Comparison of ENCODE assay signal across 20 cellular contexts in the genomic region with DNA sequence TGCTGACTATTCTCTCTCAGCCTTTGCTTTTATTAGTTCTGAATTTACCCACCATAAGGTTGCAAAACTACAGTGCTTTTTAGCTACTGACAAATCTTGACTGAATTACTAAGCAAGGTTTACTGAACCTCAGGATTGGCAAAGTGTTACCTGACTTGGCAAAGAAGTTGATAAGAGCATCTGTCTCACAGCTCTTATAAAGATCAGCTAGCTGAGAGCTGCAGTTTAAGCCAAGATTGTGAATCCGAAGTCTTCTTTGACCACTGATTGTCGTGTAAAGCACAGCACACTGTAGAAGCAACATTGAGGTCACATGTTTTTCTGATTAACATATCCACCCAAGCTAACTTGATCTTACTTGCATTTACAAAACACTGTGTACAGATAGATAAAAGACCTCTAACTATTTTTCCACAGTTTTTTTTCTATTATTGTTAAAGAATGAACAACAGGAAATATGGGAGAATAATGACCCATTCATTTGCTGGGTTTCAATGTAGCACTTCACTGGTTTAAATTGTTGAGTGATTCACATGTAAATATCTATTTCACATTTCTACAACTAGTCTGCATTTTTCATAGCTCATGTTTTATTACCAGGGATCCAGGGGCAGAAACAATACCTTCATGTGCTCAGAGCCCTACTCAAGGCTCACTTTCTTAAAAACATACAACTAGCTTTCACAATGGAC. TPM values are rescaled to one million over a fixed set of nuclear protein-coding genes. Genes with fewer than 3 reads are reported as not detected.
DNase-seq lines count a peak whose midpoint lies in the region; ATAC-seq and TF ChIP-seq lines count a peak whose summit lies in the region.
"Had no signal": no experiment of that assay in that cellular context is flagged by ENCODE, and none has a peak within 500 bp of the region (broad histone marks: within the 10 kb centered on the region; RNA-seq: fewer than 3 reads in every experiment).

No MANE protein-coding gene starts in this region.

- no peaks in the 10 kb centered on the region for H3K9me3 Mint-ChIP-seq in activated T-helper 1 cell treated with anti-CD3 and anti-CD28 coated beads, Interleukin-12 subunit alpha, Interleukin-12 subunit beta, Interleukin-2, Interleukin-4 antibody, amounts not matched to agents 30 ng/mL and 10 ng/mL and 1 ng/mL, durations not matched to agents 14 hours and 24 hours and 36 hours
- H3K9me3 Mint-ChIP-seq in endodermal cell, result no peaks in the 10 kb centered on the region
- H3K9me3 Mint-ChIP-seq: CD4-positive, alpha-beta T cell had no signal

- H3K9me3 ChIP-seq in GM23248 (ENCODE audit: low read depth) (no peaks in the 10 kb centered on the region), gastroesophageal sphincter (no peaks in the 10 kb centered on the region), smooth muscle cell (replicated peaks; ENCODE audit: low read depth) (no peaks in the 10 kb centered on the region), endodermal cell (ENCODE audit: control insufficient read depth, low read length) (no peaks in the 10 kb centered on the region)

- H3K9me2 ChIP-seq in GM23248 (ENCODE audit: insufficient read depth), result no peaks in the 10 kb centered on the region

- no peaks in the 10 kb centered on the region for H4K20me1 ChIP-seq in GM23248 (ENCODE audit: insufficient read depth)
- peaks cover 81% of the 10 kb centered on the region for H4K20me1 ChIP-seq in smooth muscle cell (ENCODE audit: low read depth)

- H3K27ac Mint-ChIP-seq in activated T-helper 1 cell treated with anti-CD3 and anti-CD28 coated beads, Interleukin-12 subunit alpha, Interleukin-12 subunit beta, Interleukin-2, Interleukin-4 antibody, amounts not matched to agents 30 ng/mL and 10 ng/mL and 1 ng/mL, durations not matched to agents 14 hours and 24 hours and 36 hours, result peak overlapping the region; percentile 46
- H3K27ac Mint-ChIP-seq in endodermal cell, result no peak overlapping the region
- H3K27ac Mint-ChIP-seq: B cell; CD4-positive, alpha-beta T cell had no signal

- no peaks in the 10 kb centered on the region for H3K27me3 Mint-ChIP-seq in activated T-helper 1 cell treated with anti-CD3 and anti-CD28 coated beads, Interleukin-12 subunit alpha, Interleukin-12 subunit beta, Interleukin-2, Interleukin-4 antibody, amounts not matched to agents 30 ng/mL and 10 ng/mL and 1 ng/mL, durations not matched to agents 14 hours and 24 hours and 36 hours (ENCODE audit: insufficient read depth)
- H3K27me3 Mint-ChIP-seq in endodermal cell (ENCODE audit: insufficient read depth), result no peaks in the 10 kb centered on the region
- H3K27me3 Mint-ChIP-seq: B cell; CD4-positive, alpha-beta T cell had no signal

- H2AFZ ChIP-seq in GM23248, result no peak overlapping the region
- no peak overlapping the region for H2AFZ ChIP-seq in smooth muscle cell (ENCODE audit: low read depth)

- H3F3A ChIP-seq in GM23248 (ENCODE audit: insufficient read depth), result peaks cover 85% of the 10 kb centered on the region
- H3F3A ChIP-seq in smooth muscle cell (ENCODE audit: low read depth), result peaks cover 13% of the 10 kb centered on the region

- H3K4me1 Mint-ChIP-seq in activated T-helper 1 cell treated with anti-CD3 and anti-CD28 coated beads, Interleukin-12 subunit alpha, Interleukin-12 subunit beta, Interleukin-2, Interleukin-4 antibody, amounts not matched to agents 30 ng/mL and 10 ng/mL and 1 ng/mL, durations not matched to agents 14 hours and 24 hours and 36 hours (ENCODE audit: low read depth), result no peaks in the 10 kb centered on the region
- no peaks in the 10 kb centered on the region for H3K4me1 Mint-ChIP-seq in endodermal cell
- H3K4me1 Mint-ChIP-seq: B cell had no signal

- H3K9ac ChIP-seq in GM23248 (peak overlapping the region; percentile 20), smooth muscle cell (ENCODE audit: low read depth) (no peak overlapping the region), endodermal cell (ENCODE audit: extremely low read depth, low read length, poor library complexity, severe bottlenecking) (no peak overlapping the region)
- H3K9ac ChIP-seq: KMS-11 had no signal

- H3K4me2 ChIP-seq in GM23248 (ENCODE audit: unreplicated experiment) (no peak overlapping the region), smooth muscle cell (no peak overlapping the region)
- H3K4me2 ChIP-seq: KMS-11 had no signal

- TF ChIP-seq POLR2A in gastroesophageal sphincter (IDR thresholded peaks at IDR 0.05), result no peak

- H3K27ac ChIP-seq in GM23248, result peak overlapping the region; percentile 47
- peak overlapping the region; percentile 14 to 79 (median 74) for H3K27ac ChIP-seq in gastroesophageal sphincter
- peak overlapping the region; percentile 8 for H3K27ac ChIP-seq in smooth muscle cell (ENCODE audit: low read depth)
- H3K27ac ChIP-seq in endodermal cell (ENCODE audit: low read depth, low read length), result no peak overlapping the region
- H3K27ac ChIP-seq: KMS-11 had no signal

- H3K79me2 ChIP-seq in GM23248 (ENCODE audit: insufficient read depth) (peaks cover 96% of the 10 kb centered on the region), smooth muscle cell (ENCODE audit: low read depth) (peaks cover 9% of the 10 kb centered on the region)

- in situ Hi-C loops in GM23248 (cut with MboI), result no loop called here

- peak; percentile 31 for DNase-seq in GM23248
- DNase-seq in activated T-helper 1 cell treated with anti-CD3 and anti-CD28 coated beads, Interleukin-12 subunit alpha, Interleukin-12 subunit beta, Interleukin-2, Interleukin-4 antibody, amounts not matched to agents 30 ng/mL and 10 ng/mL and 1 ng/mL, durations not matched to agents 14 hours and 24 hours and 36 hours (ENCODE audit: low spot score), result no peak
- DNase-seq in smooth muscle cell (lab: John Stamatoyannopoulos, UW; ENCODE audit: unreplicated experiment), result no peak
- no peak for DNase-seq in NCI-H82 (lab: John Stamatoyannopoulos, UW)
- DNase-seq in DMS114 treated with DMSO at 0.1 percent for 48 hours (lab: John Stamatoyannopoulos, UW; ENCODE audit: unreplicated experiment), result no peak
- DNase-seq in endodermal cell, result no peak
- DNase-seq: ACHN; CD4-positive, alpha-beta T cell; DMS79 treated with DMSO at 0.1 percent for 48 hours; GDM1; GOT3; MM.1S; NCI-H1105; NCI-H187; NCI-H446 had no signal

- TF ChIP-seq EP300 in gastroesophageal sphincter (IDR thresholded peaks at IDR 0.05), result no peak

- no peak overlapping the region for H3K4me3 ChIP-seq in GM23248
- H3K4me3 ChIP-seq in gastroesophageal sphincter, result no peak overlapping the region
- no peak overlapping the region for H3K4me3 ChIP-seq in smooth muscle cell
- no peak overlapping the region for H3K4me3 ChIP-seq in endodermal cell (ENCODE audit: low read length)

- TF ChIP-seq CTCF in gastroesophageal sphincter (IDR thresholded peaks at IDR 0.05), result no peak
- no peak for TF ChIP-seq CTCF in smooth muscle cell (IDR thresholded peaks at IDR 0.05; ENCODE audit: borderline replicate concordance, insufficient read depth, poor library complexity, severe bottlenecking)
- TF ChIP-seq CTCF in endodermal cell (conservative IDR thresholded peaks at IDR 0.05), result no peak

- H3K36me3 ChIP-seq in GM23248 (ENCODE audit: low read depth), result peaks cover 91% of the 10 kb centered on the region
- peaks cover 0 to 62% of the 10 kb centered on the region in 2 donors for H3K36me3 ChIP-seq in gastroesophageal sphincter
- peaks cover 51% of the 10 kb centered on the region for H3K36me3 ChIP-seq in smooth muscle cell (ENCODE audit: low read depth)
- H3K36me3 ChIP-seq in endodermal cell (ENCODE audit: control insufficient read depth, insufficient read depth, low read length), result peaks cover 67% of the 10 kb centered on the region

- ATAC-seq in gastroesophageal sphincter, result no peak
- ATAC-seq: Panc1, Right ventricle myocardium inferior had no signal

- no peak overlapping the region for H3K4me3 Mint-ChIP-seq in activated T-helper 1 cell treated with anti-CD3 and anti-CD28 coated beads, Interleukin-12 subunit alpha, Interleukin-12 subunit beta, Interleukin-2, Interleukin-4 antibody, amounts not matched to agents 30 ng/mL and 10 ng/mL and 1 ng/mL, durations not matched to agents 14 hours and 24 hours and 36 hours
- H3K4me3 Mint-ChIP-seq in endodermal cell, result no peak overlapping the region
- H3K4me3 Mint-ChIP-seq: B cell; CD4-positive, alpha-beta T cell had no signal

- intact Hi-C loops in activated T-helper 1 cell treated with anti-CD3 and anti-CD28 coated beads, Interleukin-12 subunit alpha, Interleukin-12 subunit beta, Interleukin-2, Interleukin-4 antibody, amounts not matched to agents 30 ng/mL and 10 ng/mL and 1 ng/mL, durations not matched to agents 14 hours and 24 hours and 36 hours (cut with micrococcal nuclease), result no loop called here

- WGBS in GM23248 (ENCODE audit: low coverage in 1 of 2, low lambda C conversion rate in 2 of 2, missing lambda C conversion rate in 2 of 2), 2 experiments, result 14 to 17% methylated on average over 2 of the region's 2 CpGs
- 50% methylated on average over 1 of the region's 2 CpGs; no CpG with 5 or more reads in 1 of the 2 donors for WGBS in gastroesophageal sphincter (ENCODE audit: low coverage in 1 of 2), 2 donors
- 97% methylated on average over 2 of the region's 2 CpGs for WGBS in smooth muscle cell (ENCODE audit: low lambda C conversion rate)
- WGBS in endodermal cell (ENCODE audit: insufficient coverage in 1 of 2, insufficient read length in 1 of 2), 2 experiments, result 83% methylated on average over 2 of the region's 2 CpGs; no CpG with 5 or more reads in 1 of the 2 experiments

- H3K27me3 ChIP-seq in GM23248 (replicated peaks; ENCODE audit: insufficient read depth), result no peaks in the 10 kb centered on the region
- H3K27me3 ChIP-seq in gastroesophageal sphincter, result no peaks in the 10 kb centered on the region
- no peaks in the 10 kb centered on the region for H3K27me3 ChIP-seq in smooth muscle cell (ENCODE audit: low read depth)
- H3K27me3 ChIP-seq in endodermal cell (ENCODE audit: control insufficient read depth, insufficient read depth, low read length, poor library complexity, severe bottlenecking), result no peaks in the 10 kb centered on the region

- peaks cover 31% of the 10 kb centered on the region for H3K36me3 Mint-ChIP-seq in activated T-helper 1 cell treated with anti-CD3 and anti-CD28 coated beads, Interleukin-12 subunit alpha, Interleukin-12 subunit beta, Interleukin-2, Interleukin-4 antibody, amounts not matched to agents 30 ng/mL and 10 ng/mL and 1 ng/mL, durations not matched to agents 14 hours and 24 hours and 36 hours (ENCODE audit: low read depth)
- H3K36me3 Mint-ChIP-seq in endodermal cell (ENCODE audit: low read depth), result peaks cover 37% of the 10 kb centered on the region

- peaks cover 51% of the 10 kb centered on the region for H3K4me1 ChIP-seq in GM23248 (ENCODE audit: insufficient read depth)
- H3K4me1 ChIP-seq in gastroesophageal sphincter, result peaks cover 3 to 57% (median 20%) of the 10 kb centered on the region in 3 donors
- no peaks in the 10 kb centered on the region for H3K4me1 ChIP-seq in smooth muscle cell (ENCODE audit: low read depth)
- no peaks in the 10 kb centered on the region for H3K4me1 ChIP-seq in endodermal cell (ENCODE audit: control insufficient read depth, insufficient read depth, low read length)

RNA-seq across cellular contexts. Expression of gene METTL14, which starts 54.0 kb away (rescaled TPM):
- 8.9 and 21.9 TPM in 2 replicates for total RNA-seq in GM23248 (2014; rRNA removed; shearing (Covaris generic))
- polyA plus RNA-seq in GM23248 (2016; fragmentation: Nextera tagmentation; extraction: Ambion mirVana) (38.9 and 41.4 TPM in 2 replicates), smooth muscle cell (25.7 and 31.8 TPM in 2 replicates)
- 44.6 and 48.3 TPM in 2 replicates for total RNA-seq in activated T-helper 1 cell treated with anti-CD3 and anti-CD28 coated beads, Interleukin-12 subunit alpha, Interleukin-12 subunit beta, Interleukin-2, Interleukin-4 antibody, amounts not matched to agents 30 ng/mL and 10 ng/mL and 1 ng/mL, durations not matched to agents 14 hours and 24 hours and 36 hours
- total RNA-seq in gastroesophageal sphincter (10 to 100 TPM; 47.0 to 83.9 (median 65.9) TPM), smooth muscle cell (22.4 and 38.9 TPM in 2 replicates), endodermal cell (10 to 100 TPM; 54.1 to 59.3 TPM)
- polyA plus RNA-seq in endodermal cell (2013, experiment 1 of 2), result 38.5 TPM
- polyA plus RNA-seq in endodermal cell (2013, experiment 2 of 2), result 37.3 TPM
